In genomic region chr5:36648426-36648825, GRCh38 we compare ENCODE assay signal across 24 cellular contexts.
"Had no signal": no experiment of that assay in that cellular context is flagged by ENCODE, and none has a peak within 500 bp of the region (broad histone marks: within the 10 kb centered on the region; RNA-seq: fewer than 3 reads in every experiment).

No MANE protein-coding gene starts in this region.

- H3K36me3 Mint-ChIP-seq: activated naive CD8-positive, alpha-beta T cell treated with anti-CD3 and anti-CD28 coated beads for 36 hours; immature natural killer cell; natural killer cell treated with Interleukin-12 subunit alpha and Interleukin-12 subunit beta and Interleukin-15 and Interleukin-18, amount 100 ng/mL, for 72 hours; T-cell had no signal

- H3K27ac Mint-ChIP-seq: activated CD4-positive, alpha-beta T cell treated with anti-CD3 and anti-CD28 coated beads for 36 hours; activated naive CD8-positive, alpha-beta T cell treated with anti-CD3 and anti-CD28 coated beads for 36 hours; dendritic cell treated with granulocyte-macrophage colony-stimulating factor and Interleukin-4, amounts not matched to agents 40 ng/mL and 50 ng/mL, for 4 days; immature natural killer cell; natural killer cell treated with Interleukin-12 subunit alpha and Interleukin-12 subunit beta and Interleukin-15 and Interleukin-18, amount 100 ng/mL, for 72 hours; stimulated activated naive CD8-positive, alpha-beta T cell treated with anti-CD3 and anti-CD28 coated beads, Interleukin-15, amount 100 ng/mL, for 72 hours; T-cell had no signal

- H3K27ac ChIP-seq: left lung, neutrophil, ovary, prostate gland, skin epidermis, tibial artery had no signal

- DNase-seq: activated CD4-positive, alpha-beta T cell treated with anti-CD3 and anti-CD28 coated beads for 36 hours; activated CD4-positive, alpha-beta T cell treated with anti-CD3 and anti-CD28 coated beads, Interleukin-2, amount 50 U/mL, for 4 hours; activated CD8-positive, alpha-beta memory T cell treated with anti-CD3 and anti-CD28 coated beads, Interleukin-2, amount 50 U/mL, for 48 hours; activated naive CD4-positive, alpha-beta T cell treated with Interleukin-2 at 50 U/mL for 16 hours; activated naive CD8-positive, alpha-beta T cell treated with anti-CD3 and anti-CD28 coated beads for 36 hours; activated T-cell treated with anti-CD3 and anti-CD28 coated beads, Interleukin-2, amount 50 U/mL, for 4 hours; amniotic stem cell; effector CD4-positive, alpha-beta T cell; immature natural killer cell; left lung; mammary epithelial cell; ovary; stimulated activated CD4-positive, alpha-beta T cell treated with anti-CD3 and anti-CD28 coated beads, Interleukin-1b, Interleukin-23, amount 100 ng/mL, for 48 hours; stimulated activated naive CD8-positive, alpha-beta T cell treated with anti-CD3 and anti-CD28 coated beads, Interleukin-15, amount 100 ng/mL, for 72 hours; T-cell; tibial artery had no signal

- H3K9me3 Mint-ChIP-seq: activated naive CD8-positive, alpha-beta T cell treated with anti-CD3 and anti-CD28 coated beads for 36 hours; activated T-cell treated with anti-CD3 and anti-CD28 coated beads, Interleukin-2, amount 50 U/mL, for 4 hours; dendritic cell treated with granulocyte-macrophage colony-stimulating factor and Interleukin-4, amounts not matched to agents 40 ng/mL and 50 ng/mL, for 4 days; natural killer cell treated with Interleukin-12 subunit alpha and Interleukin-12 subunit beta and Interleukin-15 and Interleukin-18, amount 100 ng/mL, for 72 hours; stimulated activated naive CD8-positive, alpha-beta T cell treated with anti-CD3 and anti-CD28 coated beads, Interleukin-15, amount 100 ng/mL, for 72 hours; T-cell had no signal

- FAIRE-seq: bronchial epithelial cell, endometrium, TTC549 had no signal

- H3K27me3 Mint-ChIP-seq: dendritic cell treated with granulocyte-macrophage colony-stimulating factor and Interleukin-4, amounts not matched to agents 40 ng/mL and 50 ng/mL, for 4 days had no signal

- H3K4me1 Mint-ChIP-seq: activated CD4-positive, alpha-beta T cell treated with anti-CD3 and anti-CD28 coated beads for 36 hours; activated naive CD8-positive, alpha-beta T cell treated with anti-CD3 and anti-CD28 coated beads for 36 hours; immature natural killer cell; stimulated activated naive CD8-positive, alpha-beta T cell treated with anti-CD3 and anti-CD28 coated beads, Interleukin-15, amount 100 ng/mL, for 72 hours; T-cell had no signal

- ATAC-seq: activated CD4-positive, alpha-beta T cell treated with anti-CD3 and anti-CD28 coated beads for 36 hours; activated T-cell treated with anti-CD3 and anti-CD28 coated beads, Interleukin-2, amount 50 U/mL, for 4 hours; left lung; natural killer cell treated with Interleukin-12 subunit alpha and Interleukin-12 subunit beta and Interleukin-15 and Interleukin-18, amount 100 ng/mL, for 72 hours; stimulated activated naive CD8-positive, alpha-beta T cell treated with anti-CD3 and anti-CD28 coated beads, Interleukin-15, amount 100 ng/mL, for 72 hours; T-cell had no signal

- H3K4me3 ChIP-seq: left lung, ovary, prostate gland, skin epidermis, tibial artery had no signal

- H3K4me1 ChIP-seq: left lung, prostate gland, tibial artery had no signal

- H3K4me3 Mint-ChIP-seq: activated CD4-positive, alpha-beta T cell treated with anti-CD3 and anti-CD28 coated beads for 36 hours; activated naive CD8-positive, alpha-beta T cell treated with anti-CD3 and anti-CD28 coated beads for 36 hours; activated T-cell treated with anti-CD3 and anti-CD28 coated beads, Interleukin-2, amount 50 U/mL, for 4 hours; dendritic cell treated with granulocyte-macrophage colony-stimulating factor and Interleukin-4, amounts not matched to agents 40 ng/mL and 50 ng/mL, for 4 days; immature natural killer cell; natural killer cell treated with Interleukin-12 subunit alpha and Interleukin-12 subunit beta and Interleukin-15 and Interleukin-18, amount 100 ng/mL, for 72 hours; stimulated activated naive CD8-positive, alpha-beta T cell treated with anti-CD3 and anti-CD28 coated beads, Interleukin-15, amount 100 ng/mL, for 72 hours; T-cell had no signal

- H3K9me3 ChIP-seq: left lung, neutrophil, ovary, prostate gland, tibial artery had no signal

- H3K36me3 ChIP-seq: left lung, neutrophil, ovary, prostate gland, tibial artery had no signal

- H3K27me3 ChIP-seq: neutrophil, ovary had no signal
